Comparison of ENCODE assay signal across 21 cellular contexts in the genomic region with DNA sequence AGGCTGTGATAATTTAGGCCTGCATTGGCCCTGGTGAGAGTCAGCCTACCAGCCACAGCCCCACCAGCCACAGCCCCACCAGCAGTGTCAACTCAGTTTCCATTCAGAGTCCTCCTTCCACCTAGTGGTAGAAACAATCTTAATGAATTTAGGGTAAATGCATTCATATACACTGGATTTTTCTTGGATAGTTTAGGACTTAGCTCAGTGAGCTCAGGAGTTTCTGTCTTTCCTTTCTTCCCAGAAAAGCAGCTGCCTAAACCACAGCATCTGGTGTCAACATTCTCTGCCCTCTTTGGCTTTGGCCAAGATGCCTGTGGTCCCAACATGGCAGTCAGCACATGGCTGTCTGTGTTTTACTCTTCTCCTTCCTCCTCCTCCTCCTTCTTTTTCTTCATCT.
DNase-seq lines count a peak whose midpoint lies in the region; ATAC-seq and TF ChIP-seq lines count a peak whose summit lies in the region.
"Had no signal": no experiment of that assay in that cellular context is flagged by ENCODE, and none has a peak within 500 bp of the region (broad histone marks: within the 10 kb centered on the region; RNA-seq: fewer than 3 reads in every experiment).

No MANE protein-coding gene starts in this region.

- ATAC-seq in HG02763 (IDR thresholded peaks at IDR 0.05; ENCODE audit: unreplicated experiment) (no peak), heart left ventricle (no peak)
- ATAC-seq: pancreas had no signal

- CTCF ChIA-PET in AG04449 (lab: Yijun Ruan, JAX): interaction anchor here (0.9 to 10.3 kb wide), 4 partner anchors 18 to 69 kb away, joined by 3 to 85 read pairs (median 4); no protein-coding TSS in a partner anchor
- CTCF ChIA-PET in activated naive CD4-positive, alpha-beta T cell treated with anti-CD3 and anti-CD28 coated beads for 36 hours (lab: Charles Lee): interaction anchor here (0.6 to 1.3 kb wide), 2 partner anchors 19 to 678 kb away, joined by 3 to 4 read pairs; no protein-coding TSS in a partner anchor

- no peaks in the 10 kb centered on the region for H3K4me1 ChIP-seq in heart left ventricle
- H3K4me1 ChIP-seq: left ventricle myocardium inferior, pancreas, SJSA1, spleen had no signal

- H3K27me3 Mint-ChIP-seq in activated naive CD4-positive, alpha-beta T cell treated with anti-CD3 and anti-CD28 coated beads for 36 hours (ENCODE audit: low read depth): no peaks in the 10 kb centered on the region
- H3K27me3 Mint-ChIP-seq: CD8-positive, alpha-beta memory T cell had no signal

- intact Hi-C loops in activated naive CD4-positive, alpha-beta T cell treated with anti-CD3 and anti-CD28 coated beads for 36 hours (cut with micrococcal nuclease): no loop called here
- intact Hi-C loops in heart left ventricle (cut with DNase I): no loop called here

- no peak for TF ChIP-seq POLR2A in heart left ventricle (IDR thresholded peaks at IDR 0.05)

- peaks cover 0 to 11% (median 0%) of the 10 kb centered on the region in 12 donors for H3K9me3 ChIP-seq in heart left ventricle
- H3K9me3 ChIP-seq: pancreas, SJSA1 had no signal

- H3K27me3 ChIP-seq in heart left ventricle: no peaks in the 10 kb centered on the region
- H3K27me3 ChIP-seq: pancreas, SJSA1, spleen had no signal

- TF ChIP-seq CTCF in AG04449 (IDR thresholded peaks at IDR 0.05; ENCODE audit: insufficient read depth, low read length, missing control alignments) (peak; percentile 27), foreskin fibroblast (IDR thresholded peaks at IDR 0.05; ENCODE audit: low read depth, low read length) (peak; percentile 22), heart left ventricle (IDR thresholded peaks at IDR 0.05) (no peak)

- H3K27ac Mint-ChIP-seq in activated naive CD4-positive, alpha-beta T cell treated with anti-CD3 and anti-CD28 coated beads for 36 hours: no peak overlapping the region
- H3K27ac Mint-ChIP-seq: brain, type B pancreatic cell had no signal

- DNase-seq in AG04449 (ENCODE audit: low read depth, low spot score) (peak; percentile 49), H4 (ENCODE audit: low spot score) (peak; percentile 51), astrocyte of the hippocampus (ENCODE audit: low read depth, low spot score) (peak; percentile 67), foreskin fibroblast (peak in 1 of 2 donors; percentile 65), DMS53 treated with DMSO at 0.1 percent for 48 hours (lab: John Stamatoyannopoulos, UW; ENCODE audit: unreplicated experiment) (no peak), heart left ventricle (no peak)
- no peak for DNase-seq in activated naive CD4-positive, alpha-beta T cell treated with anti-CD3 and anti-CD28 coated beads for 36 hours
- DNase-seq: activated CD4-positive, CD25-positive, alpha-beta regulatory T cell treated with anti-CD3 and anti-CD28 coated beads, Interleukin-2, amount 50 U/mL, for 72 hours; activated CD8-positive, alpha-beta memory T cell treated with anti-CD3 and anti-CD28 coated beads, Interleukin-2, amount 50 U/mL, for 4 hours; activated naive CD4-positive, alpha-beta T cell; CD8-positive, alpha-beta memory T cell; left ventricle myocardium inferior; NCI-H187 treated with DMSO at 0.1 percent for 48 hours; NCI-H510A; pancreas; spleen; T-helper 9 cell had no signal

- no peaks in the 10 kb centered on the region for H3K9me3 Mint-ChIP-seq in activated naive CD4-positive, alpha-beta T cell treated with anti-CD3 and anti-CD28 coated beads for 36 hours
- H3K9me3 Mint-ChIP-seq: brain, type B pancreatic cell had no signal

- no peak overlapping the region for H3K4me3 Mint-ChIP-seq in activated naive CD4-positive, alpha-beta T cell treated with anti-CD3 and anti-CD28 coated beads for 36 hours
- H3K4me3 Mint-ChIP-seq: brain; CD8-positive, alpha-beta memory T cell; type B pancreatic cell had no signal

- no peaks in the 10 kb centered on the region for H3K36me3 Mint-ChIP-seq in activated naive CD4-positive, alpha-beta T cell treated with anti-CD3 and anti-CD28 coated beads for 36 hours (ENCODE audit: low read depth)
- H3K36me3 Mint-ChIP-seq: brain, type B pancreatic cell had no signal

- H3K27ac ChIP-seq in heart left ventricle: no peak overlapping the region
- H3K27ac ChIP-seq: left ventricle myocardium inferior, pancreas, SJSA1, spleen had no signal

- H3K36me3 ChIP-seq in heart left ventricle: no peaks in the 10 kb centered on the region
- H3K36me3 ChIP-seq: left ventricle myocardium inferior, pancreas, SJSA1, spleen had no signal

- H3K4me1 Mint-ChIP-seq in activated naive CD4-positive, alpha-beta T cell treated with anti-CD3 and anti-CD28 coated beads for 36 hours (ENCODE audit: low read depth): no peaks in the 10 kb centered on the region
- H3K4me1 Mint-ChIP-seq: brain; CD8-positive, alpha-beta memory T cell had no signal

- POLR2A ChIA-PET in AG04449 (lab: Yijun Ruan, JAX): interaction anchor here (0.8 kb wide), 1 partner anchor 126 kb away, joined by 3 read pairs; no protein-coding TSS in a partner anchor

- H3K4me3 ChIP-seq in AG04449 (ENCODE audit: low read depth, low read length) (no peak overlapping the region), foreskin fibroblast (ENCODE audit: low read depth in 1 of 2, low read length in 2 of 2) (no peak overlapping the region), heart left ventricle (no peak overlapping the region)
- H3K4me3 ChIP-seq: left ventricle myocardium inferior, pancreas, SJSA1, spleen had no signal

Comparison
In these comparisons a context has a peak if more than half of its experiments do, and no peak if none do; other contexts are left out.
1. DNase-seq: peak in AG04449 (single experiment), H4 (single experiment) and astrocyte of the hippocampus (single experiment); none in DMS53 treated with DMSO at 0.1 percent for 48 hours (single experiment), activated naive CD4-positive, alpha-beta T cell treated with anti-CD3 and anti-CD28 coated beads for 36 hours (single experiment) and heart left ventricle (0 of 5).
2. CTCF ChIP-seq: peak in AG04449 (single experiment) and foreskin fibroblast (single experiment); none in heart left ventricle (0 of 12).